Comparison of ENCODE assay signal across 29 cellular contexts in the genomic region with DNA sequence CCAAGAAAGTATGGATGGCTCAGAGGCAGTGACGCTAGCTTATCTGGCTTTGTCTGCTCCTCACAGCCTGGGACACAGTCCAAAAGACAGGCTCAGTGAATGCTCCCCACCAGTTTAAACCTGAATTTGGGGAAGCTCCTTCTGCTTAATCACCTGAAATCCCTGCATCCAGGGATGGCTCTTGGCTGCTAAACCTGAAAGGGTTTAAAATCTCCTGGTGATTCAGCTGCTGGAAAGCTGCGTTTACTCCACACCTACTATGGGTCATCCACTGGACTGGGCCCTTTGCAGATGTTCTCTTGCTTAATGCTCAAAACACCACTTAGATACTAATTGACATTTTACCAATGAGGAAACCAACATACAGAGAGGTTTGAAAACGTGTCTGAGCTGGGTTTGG.
"Had no signal": no experiment of that assay in that cellular context is flagged by ENCODE, and none has a peak within 500 bp of the region (broad histone marks: within the 10 kb centered on the region; RNA-seq: fewer than 3 reads in every experiment).

No MANE protein-coding gene starts in this region.

- H3K27me3 ChIP-seq: brain microvascular endothelial cell had no signal

- DNase-seq: activated CD4-positive, alpha-beta memory T cell treated with anti-CD3 and anti-CD28 coated beads, Interleukin-2, amount 10 ng/mL, durations not matched to agents 7 days and 5 days; activated CD4-positive, alpha-beta T cell treated with anti-CD3 and anti-CD28 coated beads for 1 hour; activated CD4-positive, alpha-beta T cell treated with anti-CD3 and anti-CD28 coated beads for 48 hours; activated CD4-positive, CD25-positive, alpha-beta regulatory T cell; activated CD8-positive, alpha-beta memory T cell treated with anti-CD3 and anti-CD28 coated beads for 24 hours; activated CD8-positive, alpha-beta memory T cell treated with anti-CD3 and anti-CD28 coated beads, Interleukin-2, amount 10 ng/mL, durations not matched to agents 7 days and 5 days; activated CD8-positive, alpha-beta memory T cell treated with anti-CD3 and anti-CD28 coated beads, Interleukin-2, amount 50 U/mL, for 48 hours; activated effector memory CD4-positive, alpha-beta T cell treated with anti-CD3 and anti-CD28 coated beads, Interleukin-2, amount 50 U/mL, for 16 hours; activated naive CD4-positive, alpha-beta T cell; activated naive CD4-positive, alpha-beta T cell treated with anti-CD3 and anti-CD28 coated beads, Interleukin-2, amount 50 U/mL, for 16 hours; activated naive CD8-positive, alpha-beta T cell treated with anti-CD3 and anti-CD28 coated beads for 36 hours; activated T-cell treated with anti-CD3 and anti-CD28 coated beads, Interleukin-2, amount 50 U/mL, for 72 hours; amniotic stem cell; aorta; brain microvascular endothelial cell; IMR-90; NCI-H1105; NCI-H1417 treated with DMSO at 0.1 percent for 48 hours; NCI-H1694; NCI-H1930; NCI-H446; NCI-H510A treated with DMSO at 0.1 percent for 48 hours; NCI-H526 treated with DMSO at 0.1 percent for 48 hours; Right ventricle myocardium superior; T1000; WERI-Rb-1 had no signal

- H3K36me3 ChIP-seq: brain microvascular endothelial cell, WERI-Rb-1 had no signal

- ATAC-seq: activated CD8-positive, alpha-beta memory T cell treated with anti-CD3 and anti-CD28 coated beads, Interleukin-2, amount 10 ng/mL, durations not matched to agents 7 days and 5 days; activated T-cell treated with anti-CD3 and anti-CD28 coated beads, Interleukin-2, amount 50 U/mL, for 72 hours; activated T-helper 17 cell treated with anti-CD3 and anti-CD28 coated beads, Interleukin-2, amount 50 U/mL, for 72 hours; K562; Panc1 had no signal

- H3K4me3 ChIP-seq: K562 had no signal

- H3K27ac Mint-ChIP-seq: activated CD4-positive, alpha-beta memory T cell treated with anti-CD3 and anti-CD28 coated beads, Interleukin-2, amount 10 ng/mL, durations not matched to agents 7 days and 5 days; activated CD8-positive, alpha-beta memory T cell treated with anti-CD3 and anti-CD28 coated beads, Interleukin-2, amount 10 ng/mL, durations not matched to agents 7 days and 5 days; activated naive CD8-positive, alpha-beta T cell treated with anti-CD3 and anti-CD28 coated beads for 36 hours; activated T-cell treated with anti-CD3 and anti-CD28 coated beads, Interleukin-2, amount 50 U/mL, for 72 hours; activated T-helper 17 cell treated with anti-CD3 and anti-CD28 coated beads, Interleukin-2, amount 50 U/mL, for 72 hours had no signal

- FAIRE-seq: K562 had no signal

- H3K4me1 Mint-ChIP-seq: activated CD4-positive, alpha-beta memory T cell treated with anti-CD3 and anti-CD28 coated beads, Interleukin-2, amount 10 ng/mL, durations not matched to agents 7 days and 5 days; activated CD8-positive, alpha-beta memory T cell treated with anti-CD3 and anti-CD28 coated beads, Interleukin-2, amount 10 ng/mL, durations not matched to agents 7 days and 5 days; activated naive CD8-positive, alpha-beta T cell treated with anti-CD3 and anti-CD28 coated beads for 36 hours; activated T-helper 17 cell treated with anti-CD3 and anti-CD28 coated beads, Interleukin-2, amount 50 U/mL, for 72 hours had no signal

- H3K9me3 Mint-ChIP-seq: activated T-helper 17 cell treated with anti-CD3 and anti-CD28 coated beads, Interleukin-2, amount 50 U/mL, for 72 hours had no signal

- H3K27me3 Mint-ChIP-seq: activated CD4-positive, alpha-beta memory T cell treated with anti-CD3 and anti-CD28 coated beads, Interleukin-2, amount 10 ng/mL, durations not matched to agents 7 days and 5 days had no signal

- H3K27ac ChIP-seq: brain microvascular endothelial cell, WERI-Rb-1 had no signal

- H3K4me3 Mint-ChIP-seq: activated CD4-positive, alpha-beta memory T cell treated with anti-CD3 and anti-CD28 coated beads, Interleukin-2, amount 10 ng/mL, durations not matched to agents 7 days and 5 days; activated CD8-positive, alpha-beta memory T cell treated with anti-CD3 and anti-CD28 coated beads, Interleukin-2, amount 10 ng/mL, durations not matched to agents 7 days and 5 days; activated naive CD8-positive, alpha-beta T cell treated with anti-CD3 and anti-CD28 coated beads for 36 hours; activated T-cell treated with anti-CD3 and anti-CD28 coated beads, Interleukin-2, amount 50 U/mL, for 72 hours; activated T-helper 17 cell treated with anti-CD3 and anti-CD28 coated beads, Interleukin-2, amount 50 U/mL, for 72 hours had no signal
